Comparison of ENCODE assay signal across 8 cellular contexts in the genomic region with DNA sequence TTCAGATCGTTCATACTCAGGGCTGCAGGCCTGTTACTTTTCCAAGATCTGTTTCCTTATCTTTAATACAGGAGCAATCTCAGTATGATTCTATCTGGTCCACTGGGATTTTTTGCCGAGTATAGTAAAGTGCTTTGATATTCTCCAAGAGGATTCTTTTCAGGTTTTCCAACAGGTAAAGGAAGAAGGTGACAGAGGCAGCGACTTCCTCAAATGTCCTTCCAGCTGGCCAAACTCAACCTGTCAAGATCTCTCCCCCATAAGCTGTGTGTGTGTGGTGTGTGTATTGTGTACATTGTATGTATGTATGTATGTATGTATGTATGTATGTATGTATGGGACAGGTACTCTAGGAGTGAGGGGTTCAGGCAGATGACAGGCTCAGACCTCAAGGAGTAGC. TPM values are rescaled to one million over a fixed set of nuclear protein-coding genes. Genes with fewer than 3 reads are reported as not detected.
A peak's percentile ranks its signal among the peaks of the same experiment; 100 is the strongest.
DNase-seq lines count a peak whose midpoint lies in the region; ATAC-seq, FAIRE-seq and TF ChIP-seq lines count a peak whose summit lies in the region.

No MANE protein-coding gene starts in this region.

- WGBS in A549 (ENCODE audit: missing lambda C conversion rate) = 11% methylated on average over 3 of the region's 3 CpGs

- no peak for ATAC-seq in A549

- CTCF ChIA-PET in A549 (lab: Yijun Ruan, JAX) = interaction anchor here (1.2 to 1.9 kb wide), 3 partner anchors 19 to 39 kb away, joined by 7 to 12 read pairs (median 8); no protein-coding TSS in a partner anchor

- DNase-seq in A549 (ENCODE audit: low read depth in 1 of 2, low spot score in 1 of 2) = no peak
- DNase-seq in cardiac fibroblast (ENCODE audit: low read depth in 2 of 2) = no peak
- DNase-seq in GM13976 (ENCODE audit: low spot score) = no peak
- DNase-seq in DMS153 (lab: John Stamatoyannopoulos, UW) = no peak
- DNase-seq in AML-193 (lab: John Stamatoyannopoulos, UW) = no peak
- no peak for DNase-seq in stimulated activated CD4-positive, alpha-beta T cell treated with anti-CD3 and anti-CD28 coated beads, Interleukin-4, amount 100 ng/mL, for 1 hour

- no peak for TF ChIP-seq RAD21 in A549 (conservative IDR thresholded peaks at IDR 0.05 in 1 of 2, IDR thresholded peaks at IDR 0.05 in 1 of 2)

- in situ Hi-C loops in GM13976 (cut with MboI; ENCODE audit: low sequenced_read_pairs, unreplicated experiment) = no loop called here

- H3K4me3 ChIP-seq in A549 (peak overlapping the region; percentile 72), HUES6 (ENCODE audit: low read depth, low read length) (peak overlapping the region; percentile 88), cardiac fibroblast (replicated peaks in 1 of 2; ENCODE audit: low read depth in 2 of 2, low read length in 2 of 2) (peak overlapping the region; percentile 78 to 95), mononuclear cell (ENCODE audit: low read length) (peak overlapping the region; percentile 89)

- no peak for TF ChIP-seq POLR2A in A549 (IDR thresholded peaks at IDR 0.05; ENCODE audit: low read length)

- H3K36me3 ChIP-seq in HUES6 (ENCODE audit: control insufficient read depth, insufficient read depth, low read length) = peaks cover 40% of the 10 kb centered on the region

- POLR2A ChIA-PET in A549 (lab: Yijun Ruan, JAX) = interaction anchor here (1.0 to 5.3 kb wide), 7 partner anchors 8 to 36 kb away, joined by 3 to 81 read pairs (median 5); a partner anchor contains a TSS

- H3K9me3 ChIP-seq in A549 (no peaks in the 10 kb centered on the region), HUES6 (ENCODE audit: control insufficient read depth, insufficient read depth, low read depth, low read length) (no peaks in the 10 kb centered on the region), mononuclear cell (ENCODE audit: low read depth, low read length) (no peaks in the 10 kb centered on the region)

- TF ChIP-seq CTCF in A549 (IDR thresholded peaks at IDR 0.05) (no peak), cardiac fibroblast (IDR thresholded peaks at IDR 0.05; ENCODE audit: low read depth, low read length) (no peak), GM13976 (IDR thresholded peaks at IDR 0.05; ENCODE audit: borderline replicate concordance, control extremely low read depth, extremely low read depth, insufficient read depth, missing control alignments) (no peak)

- peak overlapping the region; percentile 85 for H3K9ac ChIP-seq in HUES6 (ENCODE audit: low read length)

- no peaks in the 10 kb centered on the region for H3K27me3 ChIP-seq in HUES6 (ENCODE audit: control insufficient read depth, insufficient read depth, low read length)
- H3K27me3 ChIP-seq in mononuclear cell (ENCODE audit: insufficient read depth, low read length) = no peaks in the 10 kb centered on the region

- peak overlapping the region; percentile 71 for H3K4me2 ChIP-seq in A549

- FAIRE-seq in A549 (lab: Jason Lieb, UNC) = no peak

- peak overlapping the region; percentile 91 to 98 for H3K27ac ChIP-seq in A549
- no peak overlapping the region for H3K27ac ChIP-seq in HUES6 (ENCODE audit: low read depth, low read length)

- no peak for TF ChIP-seq EP300 in A549 (IDR thresholded peaks at IDR 0.05)

- peaks cover 22% of the 10 kb centered on the region for H3K4me1 ChIP-seq in A549
- peaks cover 11% of the 10 kb centered on the region for H3K4me1 ChIP-seq in HUES6 (ENCODE audit: control insufficient read depth, insufficient read depth, low read length)
- H3K4me1 ChIP-seq in mononuclear cell (ENCODE audit: insufficient read depth, low read length) = peaks cover 25% of the 10 kb centered on the region

TF ChIP-seq in A549, 52 proteins besides CTCF, POLR2A, EP300 and RAD21:
- no peak for TF ChIP-seq RCOR1 (IDR thresholded peaks at IDR 0.05; ENCODE audit: low read depth, low read length)

RNA-seq across cellular contexts. Expression of a gene that starts 1.1 kb away (rescaled TPM):
- polyA plus RNA-seq in A549 (2011; rRNA removed) (110 and 139 TPM in 2 replicates), A549 (2017; fragmentation: RNase III; extraction: RNeasy Plus Mini Kit Qiagen cat#74134 plus additional on column Dnase treatment) (77.3 to 92.8 TPM (median 89.0 TPM) in 3 replicates)
- 116 and 122 TPM in 2 replicates for polyA plus RNA-seq in A549 (2012; cell fraction: cytosol; rRNA removed)
- polyA plus RNA-seq in A549 (2012; cell fraction: nucleus; rRNA removed) = 105 and 119 TPM in 2 replicates
- polyA minus RNA-seq in A549 (2011; rRNA and poly(A)+ RNA removed) = 110 and 117 TPM in 2 replicates
- total RNA-seq in mononuclear cell = 37.3 TPM

RNA-seq across cellular contexts. Expression of a gene that starts 30.0 kb away (rescaled TPM):
- polyA plus RNA-seq in A549 (2011; rRNA removed) = 2,329 and 2,391 TPM in 2 replicates
- 1,294 and 1,330 TPM in 2 replicates for polyA plus RNA-seq in A549 (2012; cell fraction: cytosol; rRNA removed)
- polyA plus RNA-seq in A549 (2012; cell fraction: nucleus; rRNA removed) = 406 and 749 TPM in 2 replicates
- polyA plus RNA-seq in A549 (2017; fragmentation: RNase III; extraction: RNeasy Plus Mini Kit Qiagen cat#74134 plus additional on column Dnase treatment) = 2,513 to 2,709 TPM (median 2,555 TPM) in 3 replicates
- polyA minus RNA-seq in A549 (2011; rRNA and poly(A)+ RNA removed) = 487 and 549 TPM in 2 replicates
- total RNA-seq in mononuclear cell = 27.7 TPM

RNA-seq across cellular contexts. Expression of a gene that starts 32.2 kb away (rescaled TPM):
- polyA plus RNA-seq in A549 (2011; rRNA removed) = 101 and 139 TPM in 2 replicates
- 129 and 138 TPM in 2 replicates for polyA plus RNA-seq in A549 (2012; cell fraction: cytosol; rRNA removed)
- 108 and 124 TPM in 2 replicates for polyA plus RNA-seq in A549 (2012; cell fraction: nucleus; rRNA removed)
- polyA plus RNA-seq in A549 (2017; fragmentation: RNase III; extraction: RNeasy Plus Mini Kit Qiagen cat#74134 plus additional on column Dnase treatment) = 262 to 273 TPM (median 272 TPM) in 3 replicates
- 42.9 and 82.8 TPM in 2 replicates for polyA minus RNA-seq in A549 (2011; rRNA and poly(A)+ RNA removed)
- 43.1 TPM for total RNA-seq in mononuclear cell

RNA-seq across cellular contexts. Expression of a gene that starts 51.6 kb away (rescaled TPM):
- polyA plus RNA-seq in A549 (2011; rRNA removed) (2.3 and 2.7 TPM in 2 replicates), A549 (2017; fragmentation: RNase III; extraction: RNeasy Plus Mini Kit Qiagen cat#74134 plus additional on column Dnase treatment) (3.0 to 4.0 TPM (median 3.6 TPM) in 3 replicates)
- 1.3 and 1.4 TPM in 2 replicates for polyA plus RNA-seq in A549 (2012; cell fraction: cytosol; rRNA removed)
- polyA plus RNA-seq in A549 (2012; cell fraction: nucleus; rRNA removed) = 1.5 and 1.7 TPM in 2 replicates
- 10.8 and 15.0 TPM in 2 replicates for polyA minus RNA-seq in A549 (2011; rRNA and poly(A)+ RNA removed)
- 0.10 TPM for total RNA-seq in mononuclear cell

RNA-seq across cellular contexts. Expression of a gene that starts 51.8 kb away (rescaled TPM):
- 4.0 and 5.3 TPM in 2 replicates for polyA plus RNA-seq in A549 (2011; rRNA removed)
- polyA plus RNA-seq in A549 (2012; cell fraction: cytosol; rRNA removed) = 1.8 and 2.0 TPM in 2 replicates
- polyA plus RNA-seq in A549 (2012; cell fraction: nucleus; rRNA removed) = 3.0 and 4.2 TPM in 2 replicates
- 1.8 to 2.6 TPM (median 2.4 TPM) in 3 replicates for polyA plus RNA-seq in A549 (2017; fragmentation: RNase III; extraction: RNeasy Plus Mini Kit Qiagen cat#74134 plus additional on column Dnase treatment)
- polyA minus RNA-seq in A549 (2011; rRNA and poly(A)+ RNA removed) = 2.9 and 3.4 TPM in 2 replicates
- total RNA-seq in mononuclear cell = 0.63 TPM
